5 cellular contexts compared by ENCODE assay signal in genomic region chr7:64799169-64799568, GRCh38. TPM values are rescaled to one million over a fixed set of nuclear protein-coding genes. Genes with fewer than 3 reads are reported as not detected.
DNase-seq lines count a peak whose midpoint lies in the region; TF ChIP-seq lines count a peak whose summit lies in the region.
"Not testable (repeated sequence)": the region's sequence is repeated elsewhere in the genome, so short reads cannot be mapped to it uniquely, and the experiment has no call there.

No MANE protein-coding gene starts in this region.

- not testable (repeated sequence) for TF ChIP-seq CTCF in Loucy (conservative IDR thresholded peaks at IDR 0.05; ENCODE audit: low read length); epithelial cell of esophagus (IDR thresholded peaks at IDR 0.05; ENCODE audit: insufficient read depth, low read depth, low read length, missing control alignments)

- H3K79me2 ChIP-seq in Loucy (ENCODE audit: insufficient read depth, low read length): peaks cover 92% of the 10 kb centered on the region

- not testable (repeated sequence) for H3K4me3 ChIP-seq in Loucy (ENCODE audit: low read length, poor library complexity, severe bottlenecking); epithelial cell of esophagus (ENCODE audit: low read length)

- peak overlapping the region; percentile 62 for H3K4me2 ChIP-seq in Loucy (ENCODE audit: low read depth, low read length, poor library complexity, severe bottlenecking)

- H3K27me3 Mint-ChIP-seq in activated CD4-positive, alpha-beta T cell treated with anti-CD3 and anti-CD28 coated beads, Interleukin-2, amount 10 ng/mL, durations not matched to agents 24 days and 14 days: not testable (repeated sequence)

- not testable (repeated sequence) for H3K9me2 ChIP-seq in Loucy (replicated peaks; ENCODE audit: low read depth, low read length)

- H2AFZ ChIP-seq in Loucy (ENCODE audit: low read length): not testable (repeated sequence)

- peaks cover 12% of the 10 kb centered on the region for H3K36me3 ChIP-seq in Loucy (ENCODE audit: insufficient read depth, low read length)

- intact Hi-C loops in activated CD4-positive, alpha-beta T cell treated with anti-CD3 and anti-CD28 coated beads, Interleukin-2, amount 10 ng/mL, durations not matched to agents 24 days and 14 days (cut with micrococcal nuclease): loop anchor here (5.0 kb wide), 1 partner anchor 573 kb away; the partner anchor contains the start of gene ZNF92
- intact Hi-C loops in head of caudate nucleus (cut with DNase I): not testable (repeated sequence)

- H3K9me3 ChIP-seq in Loucy (ENCODE audit: insufficient read depth, low read depth, low read length): not testable (repeated sequence)

- H4K20me1 ChIP-seq in Loucy (ENCODE audit: insufficient read depth, low read length, poor library complexity, severe bottlenecking): peaks cover 59% of the 10 kb centered on the region

- H3K27me3 ChIP-seq in Loucy (ENCODE audit: insufficient read depth, low read length, poor library complexity, severe bottlenecking): not testable (repeated sequence)

- peaks cover 17% of the 10 kb centered on the region for H3K9me3 Mint-ChIP-seq in activated CD4-positive, alpha-beta T cell treated with anti-CD3 and anti-CD28 coated beads, Interleukin-2, amount 10 ng/mL, durations not matched to agents 24 days and 14 days

- H3F3A ChIP-seq in Loucy (ENCODE audit: low read depth): not testable (repeated sequence)

- peaks cover 45% of the 10 kb centered on the region for H3K4me1 ChIP-seq in Loucy (ENCODE audit: insufficient read depth, low read length, poor library complexity, severe bottlenecking)

- peaks cover 15% of the 10 kb centered on the region for H3K4me1 Mint-ChIP-seq in activated CD4-positive, alpha-beta T cell treated with anti-CD3 and anti-CD28 coated beads, Interleukin-2, amount 10 ng/mL, durations not matched to agents 24 days and 14 days

- not testable (repeated sequence) for H3K9ac ChIP-seq in Loucy (ENCODE audit: low read depth, low read length, poor library complexity, severe bottlenecking)

- not testable (repeated sequence) for H3K4me3 Mint-ChIP-seq in activated CD4-positive, alpha-beta T cell treated with anti-CD3 and anti-CD28 coated beads, Interleukin-2, amount 10 ng/mL, durations not matched to agents 24 days and 14 days

- H3K27ac Mint-ChIP-seq in activated CD4-positive, alpha-beta T cell treated with anti-CD3 and anti-CD28 coated beads, Interleukin-2, amount 10 ng/mL, durations not matched to agents 24 days and 14 days: not testable (repeated sequence)

- peak; percentile 37 for DNase-seq in activated CD4-positive, alpha-beta T cell treated with anti-CD3 and anti-CD28 coated beads, Interleukin-2, amount 10 ng/mL, durations not matched to agents 24 days and 14 days
- DNase-seq in epithelial cell of esophagus (ENCODE audit: low read depth): peak; percentile 4
- peak; percentile 28 to 87 (median 64) for DNase-seq in head of caudate nucleus
- DNase-seq in putamen (ENCODE audit: low spot score): peak; percentile 45

- H3K36me3 Mint-ChIP-seq in activated CD4-positive, alpha-beta T cell treated with anti-CD3 and anti-CD28 coated beads, Interleukin-2, amount 10 ng/mL, durations not matched to agents 24 days and 14 days (ENCODE audit: low read depth): peaks cover 72% of the 10 kb centered on the region

RNA-seq across cellular contexts. Expression of gene ZNF138, which starts 4.9 kb away (rescaled TPM):
- total RNA-seq in activated CD4-positive, alpha-beta T cell treated with anti-CD3 and anti-CD28 coated beads, Interleukin-2, amount 10 ng/mL, durations not matched to agents 24 days and 14 days: 8.6 and 9.2 TPM in 2 replicates

Comparison
In these comparisons a context has a peak if more than half of its experiments do, and no peak if none do; other contexts are left out.
1. DNase-seq: peak in every context shown above with its lines; median percentile 64 in head of caudate nucleus; 45 in putamen; 37 in activated CD4-positive, alpha-beta T cell treated with anti-CD3 and anti-CD28 coated beads, Interleukin-2, amount 10 ng/mL, durations not matched to agents 24 days and 14 days; 4 in epithelial cell of esophagus.